28 cellular contexts compared by ENCODE assay signal in genomic region chr16:10926094-10926493, GRCh38. TPM values are rescaled to one million over a fixed set of nuclear protein-coding genes. Genes with fewer than 3 reads are reported as not detected.
"Had no signal": no experiment of that assay in that cellular context is flagged by ENCODE, and none has a peak within 500 bp of the region (broad histone marks: within the 10 kb centered on the region; RNA-seq: fewer than 3 reads in every experiment).

No MANE protein-coding gene starts in this region.

- H3K36me3 ChIP-seq: ovary had no signal

- DNase-seq: activated CD4-positive, alpha-beta memory T cell treated with anti-CD3 and anti-CD28 coated beads, Interleukin-2, amount 10 ng/mL, durations not matched to agents 7 days and 5 days; activated CD4-positive, alpha-beta T cell treated with anti-CD3 and anti-CD28 coated beads for 1 hour; activated CD4-positive, alpha-beta T cell treated with anti-CD3 and anti-CD28 coated beads, Interleukin-2, amount 10 ng/mL, durations not matched to agents 7 days and 5 days; activated gamma-delta T cell treated with Interleukin-2 at 50 U/mL for 16 hours; activated naive CD8-positive, alpha-beta T cell treated with anti-CD3 and anti-CD28 coated beads, Interleukin-2, amount 50 U/mL, for 24 hours; activated T-cell treated with anti-CD3 and anti-CD28 coated beads, Interleukin-2, amount 50 U/mL, for 4 hours; amygdala; caudate nucleus; cortex of kidney; head of caudate nucleus; hypothalamus; immature natural killer cell; midbrain; naive thymus-derived CD4-positive, alpha-beta T cell; ovary; retina; sigmoid colon; small intestine; stimulated activated CD4-positive, alpha-beta T cell treated with anti-CD3 and anti-CD28 coated beads, Interleukin-4, amount 100 ng/mL, for 24 hours; tibial artery; upper lobe of right lung had no signal

- FAIRE-seq: endothelial cell of umbilical vein, small intestine had no signal

- ATAC-seq: activated naive CD8-positive, alpha-beta T cell treated with anti-CD3 and anti-CD28 coated beads, Interleukin-2, amount 50 U/mL, for 24 hours; activated T-cell treated with anti-CD3 and anti-CD28 coated beads, Interleukin-2, amount 50 U/mL, for 4 hours; activated T-helper 17 cell treated with anti-CD3 and anti-CD28 coated beads, Interleukin-2, amount 50 U/mL, for 72 hours; naive thymus-derived CD4-positive, alpha-beta T cell; stimulated activated effector memory CD8-positive, alpha-beta T cell treated with anti-CD3 and anti-CD28 coated beads, Interleukin-12 subunit alpha, Interleukin-12 subunit beta, amount 100 ng/mL, for 72 hours; upper lobe of right lung had no signal

- H3K9me3 ChIP-seq: ovary, sigmoid colon, suprapubic skin, tibial artery, upper lobe of right lung had no signal

- H3K27ac ChIP-seq: ovary, sigmoid colon, suprapubic skin, tibial artery, upper lobe of right lung had no signal

- H3K4me3 ChIP-seq: ovary, sigmoid colon, suprapubic skin, tibial artery, upper lobe of right lung had no signal

- H3K27me3 ChIP-seq: ovary, sigmoid colon, suprapubic skin, tibial artery, upper lobe of right lung had no signal

RNA-seq across cellular contexts. Expression of gene CIITA, which starts 49.1 kb away (rescaled TPM):
- total RNA-seq: chondrocyte, endothelial cell of umbilical vein, progenitor cell of endocrine pancreas had no signal
- polyA plus RNA-seq: endothelial cell of umbilical vein, neural cell had no signal
